Comparison of ENCODE assay signal across 21 cellular contexts in genomic region chr2:189308056-189308790, GRCh38.
"Had no signal": no experiment of that assay in that cellular context is flagged by ENCODE, and none has a peak within 500 bp of the region (broad histone marks: within the 10 kb centered on the region; RNA-seq: fewer than 3 reads in every experiment).

No MANE protein-coding gene starts in this region.

- H3K4me1 ChIP-seq: adrenal gland had no signal

- H3K27me3 Mint-ChIP-seq: activated B cell treated with CpG ODN at 0.5 μM for 24 hours; activated CD4-positive, alpha-beta T cell treated with anti-CD3 and anti-CD28 coated beads, Interleukin-2, amount 10 ng/mL, durations not matched to agents 24 days and 14 days; T-helper 17 cell had no signal

- H3K4me3 Mint-ChIP-seq: activated B cell treated with CpG ODN at 0.5 μM for 24 hours; activated CD4-positive, alpha-beta T cell treated with anti-CD3 and anti-CD28 coated beads, Interleukin-2, amount 10 ng/mL, durations not matched to agents 24 days and 14 days; activated T-cell treated with anti-CD3 and anti-CD28 coated beads, Interleukin-2, amount 50 U/mL, for 4 hours; T-helper 17 cell had no signal

- H3K27me3 ChIP-seq: adrenal gland had no signal

- H3K27ac ChIP-seq: adrenal gland had no signal

- H3K9me3 Mint-ChIP-seq: activated B cell treated with CpG ODN at 0.5 μM for 24 hours; activated T-cell treated with anti-CD3 and anti-CD28 coated beads, Interleukin-2, amount 50 U/mL, for 4 hours had no signal

- H3K27ac Mint-ChIP-seq: activated B cell treated with CpG ODN at 0.5 μM for 24 hours; activated CD4-positive, alpha-beta T cell treated with anti-CD3 and anti-CD28 coated beads, Interleukin-2, amount 10 ng/mL, durations not matched to agents 24 days and 14 days; activated naive CD4-positive, alpha-beta T cell treated with anti-CD3 and anti-CD28 coated beads, Interleukin-2, amount 50 U/mL, for 72 hours; T-helper 17 cell had no signal

- H3K4me3 ChIP-seq: adrenal gland had no signal

- H3K4me1 Mint-ChIP-seq: activated B cell treated with CpG ODN at 0.5 μM for 24 hours had no signal

- H3K9me3 ChIP-seq: adrenal gland had no signal

- DNase-seq: activated B cell treated with CpG ODN at 0.5 μM for 24 hours; activated CD4-positive, alpha-beta T cell treated with anti-CD3 and anti-CD28 coated beads for 1 hour; activated CD4-positive, alpha-beta T cell treated with anti-CD3 and anti-CD28 coated beads, Interleukin-2, amount 10 ng/mL, durations not matched to agents 24 days and 14 days; activated CD4-positive, alpha-beta T cell treated with anti-CD3 and anti-CD28 coated beads, Interleukin-2, amount 50 U/mL, for 48 hours; activated CD8-positive, alpha-beta memory T cell treated with anti-CD3 and anti-CD28 coated beads for 24 hours; activated effector memory CD4-positive, alpha-beta T cell treated with anti-CD3 and anti-CD28 coated beads, Interleukin-2, amount 50 U/mL, for 16 hours; activated naive CD4-positive, alpha-beta T cell treated with Interleukin-2 at 50 U/mL for 16 hours; activated T-cell treated with anti-CD3 and anti-CD28 coated beads, Interleukin-2, amount 50 U/mL, for 4 hours; adrenal gland; anterior cingulate cortex; MM.1S; NCI-H1105 treated with DMSO at 0.1 percent for 48 hours; NCI-H1436 treated with DMSO at 0.1 percent for 48 hours; NCI-H187 treated with DMSO at 0.1 percent for 48 hours; NCI-H2081 treated with DMSO at 0.1 percent for 48 hours; NCI-H446; NCI-H524; SHP77 treated with DMSO at 0.1 percent for 48 hours; T-helper 17 cell; T1000 had no signal

- H3K36me3 ChIP-seq: adrenal gland had no signal

- ATAC-seq: activated naive CD4-positive, alpha-beta T cell treated with anti-CD3 and anti-CD28 coated beads, Interleukin-2, amount 50 U/mL, for 72 hours; activated T-cell treated with anti-CD3 and anti-CD28 coated beads, Interleukin-2, amount 50 U/mL, for 4 hours; T-helper 17 cell had no signal
